In the genomic region with DNA sequence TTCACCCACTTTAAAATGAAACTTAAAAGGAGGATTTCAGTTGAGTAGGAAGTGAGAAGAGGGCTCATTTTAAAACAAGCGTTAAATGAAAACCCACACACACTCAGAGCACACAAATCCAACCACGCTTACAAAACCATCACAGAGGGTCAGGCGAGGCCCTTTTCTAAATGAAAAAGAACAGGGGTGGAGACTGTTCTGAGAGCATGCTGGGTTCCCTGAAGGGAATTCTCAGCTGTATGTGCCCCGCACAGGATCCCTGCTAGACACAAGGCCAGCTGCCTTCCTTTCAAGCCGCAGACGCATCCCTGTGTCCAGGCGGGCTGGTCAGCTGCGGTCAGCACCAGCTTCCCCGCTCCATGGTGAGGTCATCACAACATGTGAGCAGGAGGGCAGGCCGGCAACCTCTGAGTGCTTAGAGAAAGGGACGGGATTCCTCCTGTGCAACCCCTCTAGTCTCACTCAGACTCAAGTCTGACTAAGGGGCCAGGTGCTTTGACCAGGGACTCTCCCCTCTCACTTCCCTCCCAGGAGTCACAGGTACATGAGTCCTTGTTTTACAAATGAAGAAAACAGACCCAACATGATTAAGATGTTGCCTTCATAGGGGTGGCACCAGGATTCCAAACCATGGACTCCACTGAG, we compare ENCODE assay signal across 8 cellular contexts.
DNase-seq lines count a peak whose midpoint lies in the region; ATAC-seq and TF ChIP-seq lines count a peak whose summit lies in the region.

No MANE protein-coding gene starts in this region.

- no peak overlapping the region for H3K4me3 ChIP-seq in mammary epithelial cell (replicated peaks in 1 of 3; ENCODE audit: insufficient read depth in 1 of 3, low read depth in 2 of 3, low read length in 3 of 3)
- no peak overlapping the region for H3K4me3 ChIP-seq in mesenchymal stem cell (ENCODE audit: insufficient read depth in 1 of 2, low read depth in 1 of 2, low read length in 2 of 2)
- H3K4me3 ChIP-seq in uterus: no peak overlapping the region

- H3K4me2 ChIP-seq in mammary epithelial cell (ENCODE audit: insufficient read depth, low read depth, low read length): peak overlapping the region; percentile 3
- no peak overlapping the region for H3K4me2 ChIP-seq in mesenchymal stem cell (ENCODE audit: low read length, poor library complexity, severe bottlenecking)

- H3K36me3 ChIP-seq in mammary epithelial cell (ENCODE audit: insufficient read depth, low read length) (peaks cover 6% of the 10 kb centered on the region), mesenchymal stem cell (ENCODE audit: control insufficient read depth in 1 of 2, insufficient read depth in 2 of 2, low read depth in 1 of 2, low read length in 2 of 2) (peaks cover 0 to 4% of the 10 kb centered on the region in 2 experiments), uterus (no peaks in the 10 kb centered on the region)

- H2BK120ac ChIP-seq in mesenchymal stem cell (ENCODE audit: low read depth, low read length): peak overlapping the region; percentile 87

- H3K4ac ChIP-seq in mesenchymal stem cell (ENCODE audit: low read depth in 1 of 2, low read length in 2 of 2): peak overlapping the region; percentile 42 to 85

- intact Hi-C loops in mammary epithelial cell (cut with micrococcal nuclease): loop anchor here (5.0 kb wide), 2 partner anchors 78 to 108 kb away; no protein-coding TSS in a partner anchor
- intact Hi-C loops in uterus (cut with DNase I; ENCODE audit: low total_unique reads): no loop called here
- intact Hi-C loops in natural killer cell (cut with micrococcal nuclease): no loop called here

- peak overlapping the region; percentile 63 for H2BK5ac ChIP-seq in mesenchymal stem cell (ENCODE audit: low read depth, low read length, poor library complexity, severe bottlenecking)

- H3K27ac Mint-ChIP-seq in activated naive CD4-positive, alpha-beta T cell treated with anti-CD3 and anti-CD28 coated beads, Interleukin-2, amount 50 U/mL, for 72 hours: no peak overlapping the region
- H3K27ac Mint-ChIP-seq in natural killer cell: no peak overlapping the region

- H3K9me3 Mint-ChIP-seq in activated naive CD4-positive, alpha-beta T cell treated with anti-CD3 and anti-CD28 coated beads, Interleukin-2, amount 50 U/mL, for 72 hours: no peaks in the 10 kb centered on the region
- H3K9me3 Mint-ChIP-seq in natural killer cell: no peaks in the 10 kb centered on the region

- peaks cover 83% of the 10 kb centered on the region for H3K79me2 ChIP-seq in mammary epithelial cell (ENCODE audit: insufficient read depth, low read length)

- peak overlapping the region; percentile 74 to 81 for H3K18ac ChIP-seq in mesenchymal stem cell (ENCODE audit: low read depth in 1 of 2, low read length in 2 of 2)

- no TSS peak for BruUV-seq in mammary epithelial cell (replicated peaks; lab: Mats Ljungman, UMichigan)

- no peak overlapping the region for H3K14ac ChIP-seq in mesenchymal stem cell (ENCODE audit: low read length in 2 of 2)

- H2AK5ac ChIP-seq in mesenchymal stem cell (ENCODE audit: low read length, severe bottlenecking): peak overlapping the region; percentile 46

- no peak overlapping the region for H2BK15ac ChIP-seq in mesenchymal stem cell (ENCODE audit: low read depth, poor library complexity, severe bottlenecking)

- peaks cover 8% of the 10 kb centered on the region for H3K79me1 ChIP-seq in mesenchymal stem cell (replicated peaks; ENCODE audit: low read length, poor library complexity, severe bottlenecking)

- DNase-seq in activated naive CD4-positive, alpha-beta T cell treated with anti-CD3 and anti-CD28 coated beads, Interleukin-2, amount 50 U/mL, for 72 hours (ENCODE audit: low spot score in 2 of 2): no peak
- no peak for DNase-seq in activated naive CD4-positive, alpha-beta T cell treated with Interleukin-2 at 50 U/mL for 16 hours
- DNase-seq in mammary epithelial cell: peak; percentile 68
- peak; percentile 98 for DNase-seq in mesenchymal stem cell
- peak; percentile 67 to 74 for DNase-seq in uterus
- DNase-seq in activated CD8-positive, alpha-beta memory T cell treated with anti-CD3 and anti-CD28 coated beads for 24 hours: no peak
- no peak for DNase-seq in natural killer cell
- DNase-seq in activated naive CD4-positive, alpha-beta T cell treated with anti-CD3 and anti-CD28 coated beads, Interleukin-2, amount 50 U/mL, for 16 hours: no peak

- H3K27me3 Mint-ChIP-seq in natural killer cell (ENCODE audit: low read depth in 2 of 2): peaks cover 4 to 14% of the 10 kb centered on the region in 2 donors

- H2BK12ac ChIP-seq in mesenchymal stem cell (ENCODE audit: low read length in 2 of 2): peak overlapping the region; percentile 61 to 85

- no peaks in the 10 kb centered on the region for H3K36me3 Mint-ChIP-seq in activated naive CD4-positive, alpha-beta T cell treated with anti-CD3 and anti-CD28 coated beads, Interleukin-2, amount 50 U/mL, for 72 hours
- H3K36me3 Mint-ChIP-seq in natural killer cell: no peaks in the 10 kb centered on the region

- peak overlapping the region; percentile 88 for H4K91ac ChIP-seq in mesenchymal stem cell (ENCODE audit: low read length)

- H3K9ac ChIP-seq in mammary epithelial cell (ENCODE audit: insufficient read depth, low read length) (peak overlapping the region; percentile 88), mesenchymal stem cell (ENCODE audit: low read length) (peak overlapping the region; percentile 89)

- in situ Hi-C loops in mammary epithelial cell (cut with MboI; ENCODE audit: low sequenced_read_pairs in 2 of 2): no loop called here

- CTCF ChIA-PET in mammary epithelial cell (lab: Charles Lee; ENCODE audit: low non-redundant PET): no interaction called here

- no peaks in the 10 kb centered on the region for H3K27me3 ChIP-seq in mammary epithelial cell (ENCODE audit: insufficient read depth, low read length)
- H3K27me3 ChIP-seq in mesenchymal stem cell (ENCODE audit: control insufficient read depth in 1 of 2, insufficient read depth in 1 of 2, low read length in 2 of 2): no peaks in the 10 kb centered on the region
- H3K27me3 ChIP-seq in uterus: no peaks in the 10 kb centered on the region

- dilution Hi-C loops in mammary epithelial cell (cut with HindIII; ENCODE audit: low sequenced_read_pairs): no loop called here

- H3K9me3 ChIP-seq in mammary epithelial cell (replicated peaks; ENCODE audit: insufficient read depth, low read length) (peaks cover 3% of the 10 kb centered on the region), mesenchymal stem cell (ENCODE audit: control insufficient read depth, low read length) (no peaks in the 10 kb centered on the region), uterus (no peaks in the 10 kb centered on the region)

- H3K4me1 Mint-ChIP-seq in natural killer cell: no peaks in the 10 kb centered on the region

- H3K27ac ChIP-seq in mammary epithelial cell (ENCODE audit: insufficient read depth, low read depth, low read length): peak overlapping the region; percentile 97
- peak overlapping the region; percentile 66 for H3K27ac ChIP-seq in mesenchymal stem cell (ENCODE audit: low read length, poor library complexity, severe bottlenecking)
- H3K27ac ChIP-seq in uterus: peak overlapping the region; percentile 88 to 92

- H3K4me3 Mint-ChIP-seq in natural killer cell: no peak overlapping the region

- TF ChIP-seq POLR2A in uterus (IDR thresholded peaks at IDR 0.05): no peak

- H4K8ac ChIP-seq in mesenchymal stem cell (ENCODE audit: low read length): peak overlapping the region; percentile 82

- H3K4me1 ChIP-seq in mammary epithelial cell (ENCODE audit: insufficient read depth, low read length) (peaks cover 78% of the 10 kb centered on the region), mesenchymal stem cell (ENCODE audit: control insufficient read depth, insufficient read depth, low read depth, low read length) (peaks cover 39% of the 10 kb centered on the region), uterus (peaks cover 14 to 25% of the 10 kb centered on the region in 2 donors)

- no peak for TF ChIP-seq CTCF in mammary epithelial cell (conservative IDR thresholded peaks at IDR 0.05 in 1 of 2, IDR thresholded peaks at IDR 0.05 in 1 of 2; ENCODE audit: extremely low read depth in 1 of 2, insufficient read depth in 1 of 2, low read depth in 1 of 2, low read length in 2 of 2)
- no peak for TF ChIP-seq CTCF in uterus (IDR thresholded peaks at IDR 0.05)
- TF ChIP-seq CTCF in natural killer cell (IDR thresholded peaks at IDR 0.05): no peak

- ATAC-seq in activated naive CD4-positive, alpha-beta T cell treated with anti-CD3 and anti-CD28 coated beads, Interleukin-2, amount 50 U/mL, for 72 hours: peak; percentile 32 to 35
- ATAC-seq in natural killer cell: no peak

- H2AFZ ChIP-seq in mammary epithelial cell (ENCODE audit: low read depth, low read length) (no peak overlapping the region), mesenchymal stem cell (ENCODE audit: low read depth, low read length) (no peak overlapping the region)

- 87% methylated on average over 9 of the region's 11 CpGs for WGBS in mammary epithelial cell (ENCODE audit: low coverage, missing lambda C conversion rate)
- WGBS in mesenchymal stem cell: 0% methylated on average over 8 of the region's 11 CpGs

- H4K20me1 ChIP-seq in mammary epithelial cell (ENCODE audit: insufficient read depth, low read length): no peaks in the 10 kb centered on the region

- H3K23ac ChIP-seq in mesenchymal stem cell (ENCODE audit: low read length in 2 of 2): no peak overlapping the region

Comparison
In these comparisons a context has a peak if more than half of its experiments do, and no peak if none do; other contexts are left out.
1. ATAC-seq: peak in activated naive CD4-positive, alpha-beta T cell treated with anti-CD3 and anti-CD28 coated beads, Interleukin-2, amount 50 U/mL, for 72 hours (2 of 2); none in natural killer cell (0 of 3).
2. DNase-seq: peak in mammary epithelial cell (single experiment), mesenchymal stem cell (single experiment) and uterus (2 of 2); none in activated naive CD4-positive, alpha-beta T cell treated with anti-CD3 and anti-CD28 coated beads, Interleukin-2, amount 50 U/mL, for 72 hours (0 of 2), activated naive CD4-positive, alpha-beta T cell treated with Interleukin-2 at 50 U/mL for 16 hours (single experiment), activated CD8-positive, alpha-beta memory T cell treated with anti-CD3 and anti-CD28 coated beads for 24 hours (single experiment), natural killer cell (single experiment) and activated naive CD4-positive, alpha-beta T cell treated with anti-CD3 and anti-CD28 coated beads, Interleukin-2, amount 50 U/mL, for 16 hours (single experiment).
3. Peak in every context shown above with its lines, with median percentiles within 50 percentile points of each other: H3K27ac ChIP-seq.